In genomic region chr1:156421939-156422601, GRCh38 we compare ENCODE assay signal across 9 cellular contexts. TPM values are rescaled to one million over a fixed set of nuclear protein-coding genes. Genes with fewer than 3 reads are reported as not detected.
DNase-seq lines count a peak whose midpoint lies in the region; ATAC-seq and TF ChIP-seq lines count a peak whose summit lies in the region.
"Had no signal": no experiment of that assay in that cellular context is flagged by ENCODE, and none has a peak within 500 bp of the region (broad histone marks: within the 10 kb centered on the region; RNA-seq: fewer than 3 reads in every experiment).

No MANE protein-coding gene starts in this region.

- DNase-seq in PC-3 (no peak), esophagus muscularis mucosa (ENCODE audit: extremely low spot score) (no peak), AG08396 (ENCODE audit: low spot score) (no peak), amygdala (lab: John Stamatoyannopoulos, UW) (no peak), NCI-H2029 treated with DMSO at 0.1 percent for 48 hours (lab: John Stamatoyannopoulos, UW) (no peak)
- no peak for DNase-seq in stimulated activated CD4-positive, alpha-beta T cell treated with anti-CD3 and anti-CD28 coated beads, Interleukin-2, amount 100 ng/mL, for 48 hours
- DNase-seq: kidney glomerular epithelial cell had no signal

- no peak for TF ChIP-seq EP300 in esophagus muscularis mucosa (IDR thresholded peaks at IDR 0.05)

- no peaks in the 10 kb centered on the region for H3K36me3 ChIP-seq in PC-3 (ENCODE audit: low read depth, low read length)
- no peaks in the 10 kb centered on the region for H3K36me3 ChIP-seq in esophagus muscularis mucosa
- no peaks in the 10 kb centered on the region for H3K36me3 ChIP-seq in skeletal muscle tissue (ENCODE audit: control insufficient read depth in 3 of 3, insufficient read depth in 3 of 3, low read length in 3 of 3)

- H3K9me3 ChIP-seq in PC-3 (ENCODE audit: low read length) (no peaks in the 10 kb centered on the region), esophagus muscularis mucosa (no peaks in the 10 kb centered on the region), skeletal muscle tissue (ENCODE audit: control insufficient read depth in 3 of 3, low read length in 3 of 3) (no peaks in the 10 kb centered on the region)

- CTCF ChIA-PET in PC-3 (lab: Charles Lee), result no interaction called here

- no peaks in the 10 kb centered on the region for H3K9me2 ChIP-seq in PC-3 (replicated peaks; ENCODE audit: low read length)

- H3K4me1 ChIP-seq in PC-3 (ENCODE audit: insufficient read depth, low read length) (peaks cover 10% of the 10 kb centered on the region; the same call in 1 of the 2 replicates), esophagus muscularis mucosa (peaks cover 23 to 27% (median 23%) of the 10 kb centered on the region in 4 donors), skeletal muscle tissue (ENCODE audit: control insufficient read depth in 3 of 3, insufficient read depth in 3 of 3, low read length in 3 of 3) (peaks cover 20 to 30% (median 23%) of the 10 kb centered on the region in 3 donors)

- H3K27me3 ChIP-seq in PC-3 (ENCODE audit: low read length) (peaks cover 50% of the 10 kb centered on the region), esophagus muscularis mucosa (peaks cover 17 to 100% (median 49%) of the 10 kb centered on the region in 4 donors), skeletal muscle tissue (ENCODE audit: control insufficient read depth in 3 of 3, insufficient read depth in 3 of 3, low read length in 3 of 3) (peaks cover 81 to 90% (median 85%) of the 10 kb centered on the region in 3 donors)

- no peaks in the 10 kb centered on the region for H4K20me1 ChIP-seq in PC-3 (ENCODE audit: low read length)

- POLR2A ChIA-PET in PC-3 (lab: Charles Lee; ENCODE audit: unreplicated experiment), result no interaction called here

- no peak for ATAC-seq in PC-3

- H3K27ac ChIP-seq in PC-3 (ENCODE audit: low read length) (no peak overlapping the region), esophagus muscularis mucosa (replicated peaks in 1 of 4) (no peak overlapping the region), skeletal muscle tissue (ENCODE audit: low read depth, low read length) (no peak overlapping the region)

- H3K79me2 ChIP-seq in PC-3 (ENCODE audit: low read length), result no peaks in the 10 kb centered on the region

- 27% methylated on average over 12 of the region's 12 CpGs for WGBS in esophagus muscularis mucosa

- H2AFZ ChIP-seq in PC-3 (ENCODE audit: low read length), result peak overlapping the region; percentile 14; the same call in 1 of the 2 replicates

- H3K9ac ChIP-seq in PC-3 (ENCODE audit: low read length) (no peak overlapping the region), skeletal muscle tissue (ENCODE audit: low read depth in 1 of 3, low read length in 3 of 3) (no peak overlapping the region)

- no TSS peak for BruUV-seq in PC-3 (replicated peaks; lab: Mats Ljungman, UMichigan)

- H3K4me3 ChIP-seq in GM12875 (ENCODE audit: low read depth, low read length) (peak overlapping the region; percentile 89), PC-3 (ENCODE audit: low read length) (peak overlapping the region; percentile 17; the same call in 1 of the 2 replicates), esophagus muscularis mucosa (peak overlapping the region; percentile 39 to 55 (median 48)), skeletal muscle tissue (ENCODE audit: low read length in 3 of 3) (peak overlapping the region in 2 of 3 donors; percentile 43 to 61)

- intact Hi-C loops in PC-3 (cut with micrococcal nuclease), result no loop called here
- intact Hi-C loops in esophagus muscularis mucosa (cut with DNase I), result no loop called here

- no peak for TF ChIP-seq POLR2A in esophagus muscularis mucosa (IDR thresholded peaks at IDR 0.05; ENCODE audit: low read depth)

- peak overlapping the region; percentile 47 for H3K4me2 ChIP-seq in PC-3 (ENCODE audit: low read length)

- H3F3A ChIP-seq in PC-3 (ENCODE audit: low read length, unreplicated experiment), result no peaks in the 10 kb centered on the region

- no peak for TF ChIP-seq CTCF in GM12875 (IDR thresholded peaks at IDR 0.05; ENCODE audit: borderline replicate concordance, insufficient read depth, low read depth, low read length)
- no peak for TF ChIP-seq CTCF in PC-3 (conservative IDR thresholded peaks at IDR 0.05; ENCODE audit: low read depth, low read length)
- TF ChIP-seq CTCF in esophagus muscularis mucosa (IDR thresholded peaks at IDR 0.05), result no peak

RNA-seq across cellular contexts. Expression of gene RHBG, which starts 53.1 kb away (rescaled TPM):
- 0.26 TPM in 1 of 2 replicates, not detected in the other for total RNA-seq in PC-3 (2014; rRNA removed)
- not detected for total RNA-seq in esophagus muscularis mucosa
- not detected for total RNA-seq in skeletal muscle tissue

Comparison
In these comparisons a context has a peak if more than half of its experiments do, and no peak if none do; other contexts are left out.
1. H3K4me3 ChIP-seq: peak in every context shown above with its lines; median percentile 89 in GM12875; 52 in skeletal muscle tissue; 48 in esophagus muscularis mucosa; 17 in PC-3.